ENCODE assay signal across 20 cellular contexts in genomic region chr5:1278656-1279442, GRCh38. TPM values are rescaled to one million over a fixed set of nuclear protein-coding genes. Genes with fewer than 3 reads are reported as not detected.
DNase-seq lines count a peak whose midpoint lies in the region; ATAC-seq and TF ChIP-seq lines count a peak whose summit lies in the region.
"Had no signal": no experiment of that assay in that cellular context is flagged by ENCODE, and none has a peak within 500 bp of the region (broad histone marks: within the 10 kb centered on the region; RNA-seq: fewer than 3 reads in every experiment).

No MANE protein-coding gene starts in this region.

- H3K4me3 ChIP-seq in RWPE2 (ENCODE audit: severe bottlenecking) (no peak overlapping the region), upper lobe of left lung (no peak overlapping the region)

- H3K27ac ChIP-seq in RWPE2 (ENCODE audit: poor library complexity, severe bottlenecking) (no peak overlapping the region), upper lobe of left lung (no peak overlapping the region)
- H3K27ac ChIP-seq: C4-2B had no signal

- H3K4me1 ChIP-seq in RWPE2 (ENCODE audit: insufficient read depth, poor library complexity, severe bottlenecking): no peaks in the 10 kb centered on the region
- no peaks in the 10 kb centered on the region for H3K4me1 ChIP-seq in upper lobe of left lung

- no peak for TF ChIP-seq POLR2A in upper lobe of left lung (IDR thresholded peaks at IDR 0.05)

- no peak for TF ChIP-seq EP300 in upper lobe of left lung (IDR thresholded peaks at IDR 0.05)

- DNase-seq in left ventricle myocardium superior (peak; percentile 18), Right ventricle myocardium inferior (ENCODE audit: missing footprints) (no peak), RWPE2 (ENCODE audit: low spot score) (peak; percentile 61), myocyte (ENCODE audit: low read depth) (peak; percentile 18), upper lobe of left lung (peak in 1 of 2 donors; percentile 75), NCI-H1105 (lab: John Stamatoyannopoulos, UW) (no peak)
- no peak for DNase-seq in activated CD4-positive, alpha-beta T cell treated with anti-CD3 and anti-CD28 coated beads for 4 hours
- DNase-seq: COR-L47, DMS153, KBM-7, NCI-H1436 treated with DMSO at 0.1 percent for 48 hours, NCI-H2029 treated with DMSO at 0.1 percent for 48 hours, NCI-H2171 treated with DMSO at 0.1 percent for 48 hours, NCI-H82, SHP77 treated with DMSO at 0.1 percent for 48 hours had no signal

- no peaks in the 10 kb centered on the region for H3K9me3 ChIP-seq in RWPE2 (ENCODE audit: severe bottlenecking)
- H3K9me3 ChIP-seq in upper lobe of left lung: no peaks in the 10 kb centered on the region

- H3K27me3 ChIP-seq in RWPE2 (ENCODE audit: insufficient read depth, poor library complexity, severe bottlenecking) (no peaks in the 10 kb centered on the region), upper lobe of left lung (no peaks in the 10 kb centered on the region)

- TF ChIP-seq CTCF in RWPE2 (IDR thresholded peaks at IDR 0.05; ENCODE audit: poor library complexity, severe bottlenecking) (no peak), upper lobe of left lung (IDR thresholded peaks at IDR 0.05) (no peak)

- 97% methylated on average over 17 to 40 of the region's 42 CpGs for WGBS in upper lobe of left lung, 2 donors

- intact Hi-C loops in left ventricle myocardium superior (cut with micrococcal nuclease): no loop called here
- intact Hi-C loops in Right ventricle myocardium inferior (cut with DNase I): no loop called here

- H3K36me3 ChIP-seq in RWPE2 (ENCODE audit: low read depth) (no peaks in the 10 kb centered on the region; the same call in 1 of the 2 replicates), upper lobe of left lung (no peaks in the 10 kb centered on the region)

- ATAC-seq in left ventricle myocardium superior (no peak), Right ventricle myocardium inferior (no peak), RWPE2 (ENCODE audit: low read depth) (no peak), upper lobe of left lung (ENCODE audit: low FRiP score in 2 of 2) (peak; percentile 17 to 25), GM19351 (IDR thresholded peaks at IDR 0.05; ENCODE audit: unreplicated experiment) (no peak)
- ATAC-seq: Panc1, SK-N-SH treated with all-trans-retinoic acid at 6 μM for 48 hours had no signal

RNA-seq across cellular contexts. Expression of gene TERT, which starts 16.0 kb away (rescaled TPM):
- total RNA-seq in left ventricle myocardium superior (not detected), Right ventricle myocardium inferior (not detected), myocyte (165 and 184 TPM in 2 replicates), upper lobe of left lung (under 1 TPM in 2 of 6 donors, not detected in 4; 0.06 to 0.07 TPM)
- polyA plus RNA-seq in myocyte (2012): 158 TPM

RNA-seq across cellular contexts. Expression of gene SLC6A18, which starts 53.7 kb away (rescaled TPM):
- not detected for total RNA-seq in left ventricle myocardium superior
- total RNA-seq in Right ventricle myocardium inferior: not detected
- total RNA-seq in myocyte: not detected in 2 replicates
- polyA plus RNA-seq in myocyte (2012): not detected
- not detected for total RNA-seq in upper lobe of left lung
- total RNA-seq: NCI-H460 had no signal

Comparison
In these comparisons a context has a peak if more than half of its experiments do, and no peak if none do; other contexts are left out.
1. DNase-seq: peak in left ventricle myocardium superior (single experiment), RWPE2 (single experiment) and myocyte (single experiment); none in Right ventricle myocardium inferior (single experiment), activated CD4-positive, alpha-beta T cell treated with anti-CD3 and anti-CD28 coated beads for 4 hours (0 of 2) and NCI-H1105 (single experiment).
2. ATAC-seq: peak in upper lobe of left lung (2 of 2); none in left ventricle myocardium superior (single experiment), Right ventricle myocardium inferior (single experiment), RWPE2 (single experiment) and GM19351 (single experiment).
3. RNA of gene TERT, which starts 16.0 kb away (total RNA-seq): 165 to 184 TPM in myocyte; not detected in left ventricle myocardium superior (single experiment), not detected in Right ventricle myocardium inferior (single experiment) and 0.06 to 0.07 TPM in upper lobe of left lung; every median in the first group is over 100 times any median in the second.